ENCODE assay signal across 27 cellular contexts in the genomic region with DNA sequence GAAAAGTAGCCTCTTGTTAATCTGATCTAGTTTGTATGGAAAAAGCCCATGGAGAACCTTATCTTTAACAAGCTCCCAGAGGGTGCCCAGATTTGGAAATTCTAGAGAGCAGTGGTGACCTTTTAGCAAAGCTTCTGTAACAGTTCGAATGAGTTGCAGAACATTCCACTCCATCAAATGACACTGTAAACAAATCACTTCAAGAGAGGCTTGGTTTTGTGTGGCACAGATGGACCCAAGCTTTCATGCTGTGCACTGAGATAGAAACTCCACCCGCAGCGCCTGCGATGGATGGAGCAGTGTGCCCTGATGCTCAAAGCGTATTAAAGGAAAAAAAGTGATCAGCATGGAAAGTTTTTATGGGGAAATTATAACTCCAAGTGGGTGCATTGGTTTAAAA. TPM values are rescaled to one million over a fixed set of nuclear protein-coding genes. Genes with fewer than 3 reads are reported as not detected.
DNase-seq lines count a peak whose midpoint lies in the region; ATAC-seq, FAIRE-seq and TF ChIP-seq lines count a peak whose summit lies in the region.
"Had no signal": no experiment of that assay in that cellular context is flagged by ENCODE, and none has a peak within 500 bp of the region (broad histone marks: within the 10 kb centered on the region; RNA-seq: fewer than 3 reads in every experiment).

No MANE protein-coding gene starts in this region.

- no peak for TF ChIP-seq CTCF in HEK293 (tag by site-specific recombination; IDR thresholded peaks at IDR 0.05)

- ATAC-seq in HG03045 (IDR thresholded peaks at IDR 0.05; ENCODE audit: unreplicated experiment) = no peak
- ATAC-seq: HepG2, PC-3, T-cell had no signal

- no CpG with 5 or more reads among the region's 5 CpGs for whole genome bisulfite sequencing in mesendoderm (ENCODE audit: extremely low coverage, insufficient coverage, low lambda C conversion rate)

- CTCF ChIA-PET in HEK293 (lab: Yijun Ruan, JAX) = no interaction called here

- H3K18ac ChIP-seq in mesendoderm (ENCODE audit: low read length) = no peak overlapping the region

- no peak overlapping the region for H2AK5ac ChIP-seq in mesendoderm (ENCODE audit: low read length)

- H3K79me2 ChIP-seq in mesendoderm (ENCODE audit: control insufficient read depth, insufficient read depth, low read length) = no peaks in the 10 kb centered on the region

- no peak overlapping the region for H2BK5ac ChIP-seq in mesendoderm (ENCODE audit: low read length)

- no peak for FAIRE-seq in RCC 7860 (lab: Jason Lieb, UNC)
- FAIRE-seq: H54, HepG2 had no signal

- H3K4me2 ChIP-seq in mesendoderm (ENCODE audit: low read length) = no peak overlapping the region

- H3K4ac ChIP-seq in mesendoderm (ENCODE audit: low read depth, low read length) = peak overlapping the region; percentile 36

- H3K27ac ChIP-seq in HEK293 (ENCODE audit: extremely low read depth, low read depth, low read length) = no peak overlapping the region
- H3K27ac ChIP-seq in mesendoderm (ENCODE audit: low read depth, low read length) = no peak overlapping the region

- no peaks in the 10 kb centered on the region for H3K36me3 ChIP-seq in HEK293 (ENCODE audit: control insufficient read depth in 2 of 2, insufficient read depth in 1 of 2, low read length in 2 of 2)
- no peaks in the 10 kb centered on the region for H3K36me3 ChIP-seq in mesendoderm (ENCODE audit: control insufficient read depth, insufficient read depth, low read length)
- H3K36me3 ChIP-seq: BE2C had no signal

- DNase-seq in NCI-H2171 treated with DMSO at 0.1 percent for 48 hours (lab: John Stamatoyannopoulos, UW) = peak; percentile 29
- no peak for DNase-seq in NCI-H2171 (lab: John Stamatoyannopoulos, UW)
- peak; percentile 54 for DNase-seq in NCI-H345 treated with DMSO at 0.1 percent for 48 hours (lab: John Stamatoyannopoulos, UW; ENCODE audit: unreplicated experiment)
- no peak for DNase-seq in mesendoderm
- DNase-seq in activated CD4-positive, alpha-beta T cell treated with anti-CD3 and anti-CD28 coated beads for 48 hours = no peak
- DNase-seq in RCC 7860 (ENCODE audit: low spot score) = no peak
- DNase-seq: 8988T; ACHN; BE2C; Calu3; DND-41; Karpas-422; NCI-H1092 treated with DMSO at 0.1 percent for 48 hours; NCI-H146; NCI-H2029 treated with DMSO at 0.1 percent for 48 hours; NCI-H446 treated with DMSO at 0.1 percent for 48 hours; NCI-H82; NK-92 treated with Interleukin-12 subunit alpha and Interleukin-12 subunit beta, amount 100 ng/mL, for 24 hours; PC-3; Right ventricle myocardium superior; RPMI8226; T-cell had no signal

- H3K23ac ChIP-seq in mesendoderm (ENCODE audit: low read length) = no peak overlapping the region

- POLR2A ChIA-PET in HEK293 (lab: Yijun Ruan, JAX) = no interaction called here

- H3K4me3 ChIP-seq in HEK293 (ENCODE audit: low read depth, low read length) (no peak overlapping the region), mesendoderm (ENCODE audit: low read length) (no peak overlapping the region)

- H3K9ac ChIP-seq in mesendoderm (ENCODE audit: low read length) = no peak overlapping the region

- no peak overlapping the region for H3K56ac ChIP-seq in mesendoderm (ENCODE audit: low read length)

- H3K27me3 ChIP-seq in mesendoderm (ENCODE audit: insufficient read depth, low read length, poor library complexity) = no peaks in the 10 kb centered on the region
- H3K27me3 ChIP-seq: BE2C had no signal

- H2BK15ac ChIP-seq in mesendoderm (replicated peaks; ENCODE audit: low read depth) = no peak overlapping the region

- H2BK120ac ChIP-seq in mesendoderm (ENCODE audit: low read depth, low read length) = no peak overlapping the region

- H3K79me1 ChIP-seq in mesendoderm (ENCODE audit: low read length) = no peaks in the 10 kb centered on the region

- H4K5ac ChIP-seq in mesendoderm (ENCODE audit: low read length) = no peak overlapping the region

- no peak overlapping the region for H4K8ac ChIP-seq in mesendoderm (ENCODE audit: low read depth, low read length)

- H3K4me1 ChIP-seq in HEK293 (ENCODE audit: control insufficient read depth, insufficient read depth, low read length) (no peaks in the 10 kb centered on the region), mesendoderm (ENCODE audit: control insufficient read depth, low read depth, low read length) (no peaks in the 10 kb centered on the region)
- H3K4me1 ChIP-seq: BE2C had no signal

- no peaks in the 10 kb centered on the region for H3K9me3 ChIP-seq in HEK293 (ENCODE audit: control insufficient read depth, insufficient read depth, low read depth, low read length)
- H3K9me3 ChIP-seq: BE2C had no signal

TF ChIP-seq in HEK293, 187 proteins besides CTCF, POLR2A, EP300 and RAD21:
- TF ChIP-seq ZNF354C (tag by site-specific recombination; IDR thresholded peaks at IDR 0.05; ENCODE audit: borderline replicate concordance, low read depth) (no peak), GFI1B (tag by site-specific recombination; IDR thresholded peaks at IDR 0.05) (0 out of 2 replicates have a peak, but pooled peaks have one; percentile 29)
TF ChIP-seq in HEK293: peak in this region for 1.

RNA-seq across cellular contexts. Expression of a gene that starts 55.1 kb away (rescaled TPM):
- 0.25 TPM for polyA plus RNA-seq in mesendoderm (2013, experiment 1 of 2)
- polyA plus RNA-seq in mesendoderm (2013, experiment 2 of 2) = 0.20 TPM
- polyA plus RNA-seq: CD14-positive monocyte had no signal

Comparison
In these comparisons a context has a peak if more than half of its experiments do, and no peak if none do; other contexts are left out.
1. DNase-seq: peak in NCI-H2171 treated with DMSO at 0.1 percent for 48 hours (single experiment) and NCI-H345 treated with DMSO at 0.1 percent for 48 hours (single experiment); none in NCI-H2171 (single experiment), mesendoderm (single experiment), activated CD4-positive, alpha-beta T cell treated with anti-CD3 and anti-CD28 coated beads for 48 hours (single experiment) and RCC 7860 (single experiment).